Comparison of ENCODE assay signal across 8 cellular contexts in the genomic region with DNA sequence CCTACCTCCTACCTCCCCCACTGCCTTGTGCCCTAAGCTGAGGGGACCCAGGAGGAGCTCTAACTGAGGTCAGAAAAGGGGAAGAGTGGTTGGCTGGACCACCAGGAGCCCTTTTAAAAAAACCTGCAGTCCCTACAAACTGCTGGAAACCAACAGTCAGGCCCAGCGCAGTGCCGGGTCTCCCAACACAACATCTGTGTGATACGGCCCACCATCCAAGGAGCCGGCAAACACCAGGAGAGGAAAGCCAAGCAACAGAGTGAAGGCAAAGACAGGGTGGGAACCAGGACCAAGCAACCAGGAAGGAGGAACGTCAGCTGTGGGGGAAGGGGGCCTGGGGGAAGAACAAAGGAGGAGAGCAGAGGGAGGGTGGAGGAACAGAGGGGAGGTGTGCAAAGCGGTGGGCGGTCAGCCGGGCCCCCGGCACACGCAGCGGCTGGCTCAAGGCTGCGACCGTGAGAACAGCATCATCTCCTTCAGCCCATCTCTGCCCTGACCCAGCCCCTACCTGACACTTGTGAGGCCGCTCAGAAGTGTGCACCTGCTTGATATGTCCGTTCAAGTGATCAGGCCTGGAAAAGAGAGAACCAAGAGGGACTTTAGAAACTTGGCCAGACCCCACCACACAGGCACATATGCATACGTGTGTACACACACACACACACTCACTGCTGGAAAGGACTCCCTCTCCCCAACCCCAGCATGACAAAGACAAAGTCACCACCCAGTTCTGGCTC. TPM values are rescaled to one million over a fixed set of nuclear protein-coding genes. Genes with fewer than 3 reads are reported as not detected.
DNase-seq lines count a peak whose midpoint lies in the region; ATAC-seq and TF ChIP-seq lines count a peak whose summit lies in the region.

No MANE protein-coding gene starts in this region.

- peak overlapping the region; percentile 64 to 70; a peak in 3 of 4 replicates for H3K4me3 ChIP-seq in SK-N-SH (ENCODE audit: low read depth in 2 of 2, low read length in 1 of 2)
- no peak overlapping the region for H3K4me3 ChIP-seq in testis

- H3K27ac ChIP-seq in SK-N-SH (ENCODE audit: low read depth in 2 of 2, low read length in 1 of 2) = no peak overlapping the region; a peak in 1 of 4 replicates
- H3K27ac ChIP-seq in testis = no peak overlapping the region

- TF ChIP-seq CTCF in SK-N-SH (IDR thresholded peaks at IDR 0.05) = no peak
- no peak for TF ChIP-seq CTCF in testis (IDR thresholded peaks at IDR 0.05)

- no peak overlapping the region for H2AFZ ChIP-seq in SK-N-SH (ENCODE audit: low read depth)

- H3K9me2 ChIP-seq in SK-N-SH = no peaks in the 10 kb centered on the region

- peaks cover 63% of the 10 kb centered on the region for H3K4me1 Mint-ChIP-seq in activated CD4-positive, alpha-beta memory T cell treated with anti-CD3 and anti-CD28 coated beads for 36 hours (ENCODE audit: low read depth)
- H3K4me1 Mint-ChIP-seq in immature natural killer cell = peaks cover 64 to 77% of the 10 kb centered on the region in 2 donors
- peaks cover 78% of the 10 kb centered on the region for H3K4me1 Mint-ChIP-seq in stimulated activated naive CD8-positive, alpha-beta T cell treated with anti-CD3 and anti-CD28 coated beads, Interleukin-15, amount 100 ng/mL, for 72 hours

- peak overlapping the region; percentile 91 for H3K27ac Mint-ChIP-seq in activated CD4-positive, alpha-beta memory T cell treated with anti-CD3 and anti-CD28 coated beads for 36 hours
- peak overlapping the region; percentile 57 to 78 (median 74) for H3K27ac Mint-ChIP-seq in immature natural killer cell
- H3K27ac Mint-ChIP-seq in stimulated activated naive CD8-positive, alpha-beta T cell treated with anti-CD3 and anti-CD28 coated beads, Interleukin-15, amount 100 ng/mL, for 72 hours = peak overlapping the region; percentile 82 to 98

- no peak for TF ChIP-seq EP300 in SK-N-SH (IDR thresholded peaks at IDR 0.05; ENCODE audit: borderline replicate concordance in 1 of 2, low read depth in 1 of 2, low read length in 1 of 2)

- H4K20me1 ChIP-seq in SK-N-SH (ENCODE audit: insufficient read depth) = peaks cover 76% of the 10 kb centered on the region

- H3K9me3 ChIP-seq in SK-N-SH = no peaks in the 10 kb centered on the region
- no peaks in the 10 kb centered on the region for H3K9me3 ChIP-seq in testis

- H3K4me1 ChIP-seq in SK-N-SH (ENCODE audit: control insufficient read depth in 1 of 2, insufficient read depth in 2 of 2, low read depth in 1 of 2, low read length in 1 of 2) (peaks cover 19 to 61% of the 10 kb centered on the region in 2 experiments), testis (peaks cover 34% of the 10 kb centered on the region)

- H3K27me3 Mint-ChIP-seq in activated CD4-positive, alpha-beta memory T cell treated with anti-CD3 and anti-CD28 coated beads for 36 hours = no peaks in the 10 kb centered on the region
- H3K27me3 Mint-ChIP-seq in immature natural killer cell (ENCODE audit: low read depth in 3 of 3) = peaks cover 1 to 6% (median 5%) of the 10 kb centered on the region in 3 donors
- no peaks in the 10 kb centered on the region for H3K27me3 Mint-ChIP-seq in stimulated activated naive CD8-positive, alpha-beta T cell treated with anti-CD3 and anti-CD28 coated beads, Interleukin-15, amount 100 ng/mL, for 72 hours

- ATAC-seq in SK-N-SH treated with all-trans-retinoic acid at 6 μM for 48 hours = no peak
- no peak for ATAC-seq in stimulated activated naive CD8-positive, alpha-beta T cell treated with anti-CD3 and anti-CD28 coated beads, Interleukin-15, amount 100 ng/mL, for 72 hours

- H3K27me3 ChIP-seq in SK-N-SH (ENCODE audit: insufficient read depth) = no peaks in the 10 kb centered on the region
- no peaks in the 10 kb centered on the region for H3K27me3 ChIP-seq in testis

- 82% methylated on average over 13 of the region's 16 CpGs for WGBS in SK-N-SH (ENCODE audit: low lambda C conversion rate)
- 45 to 65% methylated on average over 16 of the region's 16 CpGs for WGBS in testis, 2 donors

- no peak for TF ChIP-seq POLR2A in testis (IDR thresholded peaks at IDR 0.05)

- H3F3A ChIP-seq in SK-N-SH (replicated peaks; ENCODE audit: insufficient read depth) = peaks cover 3% of the 10 kb centered on the region

- DNase-seq in SK-N-SH (no peak), immature natural killer cell (no peak), testis (no peak), SIG-M5 (lab: John Stamatoyannopoulos, UW) (no peak), inferior parietal cortex (ENCODE audit: extremely low spot score) (no peak)
- DNase-seq in activated CD4-positive, alpha-beta memory T cell treated with anti-CD3 and anti-CD28 coated beads for 36 hours = no peak
- DNase-seq in stimulated activated naive CD8-positive, alpha-beta T cell treated with anti-CD3 and anti-CD28 coated beads, Interleukin-15, amount 100 ng/mL, for 72 hours = no peak

- POLR2A ChIA-PET in SK-N-SH (lab: Yijun Ruan, JAX) = interaction anchor here (3.4 kb wide), 1 partner anchor 57 kb away, joined by 15 read pairs; the partner anchor contains the start of gene DRG1
- POLR2A ChIA-PET in activated CD4-positive, alpha-beta memory T cell treated with anti-CD3 and anti-CD28 coated beads for 36 hours (lab: Charles Lee) = interaction anchor here (1.0 to 2.0 kb wide), 2 partner anchors 9 to 52 kb away, joined by 3 to 8 read pairs; no protein-coding TSS in a partner anchor

- H3K9me3 Mint-ChIP-seq in activated CD4-positive, alpha-beta memory T cell treated with anti-CD3 and anti-CD28 coated beads for 36 hours = no peaks in the 10 kb centered on the region
- no peaks in the 10 kb centered on the region for H3K9me3 Mint-ChIP-seq in immature natural killer cell
- H3K9me3 Mint-ChIP-seq in stimulated activated naive CD8-positive, alpha-beta T cell treated with anti-CD3 and anti-CD28 coated beads, Interleukin-15, amount 100 ng/mL, for 72 hours = no peaks in the 10 kb centered on the region

- peaks cover 40 to 59% of the 10 kb centered on the region in 2 experiments for H3K36me3 ChIP-seq in SK-N-SH (replicated peaks in 1 of 2; ENCODE audit: control insufficient read depth in 1 of 2, insufficient read depth in 2 of 2, low read length in 1 of 2)
- no peaks in the 10 kb centered on the region for H3K36me3 ChIP-seq in testis (ENCODE audit: low read depth, missing control alignments)

- intact Hi-C loops in activated CD4-positive, alpha-beta memory T cell treated with anti-CD3 and anti-CD28 coated beads for 36 hours (cut with micrococcal nuclease) = loop anchor here (5.0 kb wide), 1 partner anchor 375 kb away; the partner anchor contains the start of genes MORC2 and TUG1
- intact Hi-C loops in testis (cut with DNase I; ENCODE audit: low total_unique reads) = no loop called here

- peaks cover 49% of the 10 kb centered on the region for H3K36me3 Mint-ChIP-seq in activated CD4-positive, alpha-beta memory T cell treated with anti-CD3 and anti-CD28 coated beads for 36 hours
- peaks cover 0 to 13% (median 3%) of the 10 kb centered on the region in 3 donors for H3K36me3 Mint-ChIP-seq in immature natural killer cell

- no peak overlapping the region for H3K9ac ChIP-seq in SK-N-SH

- peak overlapping the region; percentile 89 for H3K4me3 Mint-ChIP-seq in activated CD4-positive, alpha-beta memory T cell treated with anti-CD3 and anti-CD28 coated beads for 36 hours
- H3K4me3 Mint-ChIP-seq in immature natural killer cell = peak overlapping the region in 4 of 5 donors; percentile 3 to 88 (median 83)
- peak overlapping the region; percentile 83 to 98 for H3K4me3 Mint-ChIP-seq in stimulated activated naive CD8-positive, alpha-beta T cell treated with anti-CD3 and anti-CD28 coated beads, Interleukin-15, amount 100 ng/mL, for 72 hours

- peak overlapping the region; percentile 92 for H3K4me2 ChIP-seq in SK-N-SH

- no peak for TF ChIP-seq RAD21 in SK-N-SH (IDR thresholded peaks at IDR 0.05; ENCODE audit: low read length)

- H3K79me2 ChIP-seq in SK-N-SH (ENCODE audit: insufficient read depth) = peaks cover 69% of the 10 kb centered on the region

- CTCF ChIA-PET in SK-N-SH (lab: Yijun Ruan, JAX) = interaction anchor here (1.2 kb wide), 1 partner anchor 29 kb away, joined by 8 read pairs; no protein-coding TSS in a partner anchor
- CTCF ChIA-PET in activated CD4-positive, alpha-beta memory T cell treated with anti-CD3 and anti-CD28 coated beads for 36 hours (lab: Charles Lee) = interaction anchor here (1.9 kb wide), 1 partner anchor 29 kb away, joined by 5 read pairs; no protein-coding TSS in a partner anchor

TF ChIP-seq in SK-N-SH, 30 proteins besides CTCF, POLR2A, EP300 and RAD21 (continues in another document):
- TF ChIP-seq YY1 (IDR thresholded peaks at IDR 0.05; ENCODE audit: low read depth) (no peak), RCOR1 (IDR thresholded peaks at IDR 0.05; ENCODE audit: low read length) (no peak), FOXM1 (IDR thresholded peaks at IDR 0.05; ENCODE audit: low read depth) (no peak), GATA2 (CRISPR knock-in tag; IDR thresholded peaks at IDR 0.05) (no peak)

TF ChIP-seq in SK-N-SH treated with all-trans-retinoic acid at 6 μM for 48 hours, 23 proteins besides CTCF, POLR2A, EP300 and RAD21 (continues in another document):
- TF ChIP-seq ZFP30 (CRISPR knock-in tag; IDR thresholded peaks at IDR 0.05) = no peak
- no peak for TF ChIP-seq GLIS3 (CRISPR knock-in tag; IDR thresholded peaks at IDR 0.05)
- no peak for TF ChIP-seq OSR1 (CRISPR knock-in tag; IDR thresholded peaks at IDR 0.05)
- no peak for TF ChIP-seq ZC3H10 (CRISPR knock-in tag; IDR thresholded peaks at IDR 0.05)

RNA-seq across cellular contexts. Expression of gene PATZ1, which starts 3.6 kb away (rescaled TPM):
- polyA plus RNA-seq in SK-N-SH (2012; rRNA removed) (19.1 and 21.8 TPM in 2 replicates), immature natural killer cell (1 to 10 TPM; 4.5 to 9.1 (median 5.3) TPM), testis (ENCODE audit: insufficient read depth, low read depth, low replicate concordance) (23.2 TPM)
- polyA plus RNA-seq in SK-N-SH (2012; cell fraction: cytosol; rRNA removed) = 9.7 and 15.2 TPM in 2 replicates
- polyA plus RNA-seq in SK-N-SH (2012; cell fraction: nucleus; rRNA removed) = 25.7 and 27.0 TPM in 2 replicates
- 10 to 100 TPM; 19.8 to 20.0 TPM for total RNA-seq in activated CD4-positive, alpha-beta memory T cell treated with anti-CD3 and anti-CD28 coated beads for 36 hours
- total RNA-seq in testis = 10 to 100 TPM; 38.1 to 48.7 TPM

RNA-seq across cellular contexts. Expression of gene PIK3IP1, which starts 50.3 kb away (rescaled TPM):
- 8.6 and 11.3 TPM in 2 replicates for polyA plus RNA-seq in SK-N-SH (2012; rRNA removed)
- polyA plus RNA-seq in SK-N-SH (2012; cell fraction: cytosol; rRNA removed) = 6.6 and 8.7 TPM in 2 replicates
- 9.5 and 13.2 TPM in 2 replicates for polyA plus RNA-seq in SK-N-SH (2012; cell fraction: nucleus; rRNA removed)
- total RNA-seq in activated CD4-positive, alpha-beta memory T cell treated with anti-CD3 and anti-CD28 coated beads for 36 hours = 10 to 100 TPM; 18.8 to 19.1 TPM
- polyA plus RNA-seq in immature natural killer cell = 100 to 1,000 TPM in 1 of 3 donors, 10 to 100 TPM in 2; 88.2 to 136 (median 98.1) TPM
- total RNA-seq in testis = 10 to 100 TPM; 65.9 to 89.2 TPM
- polyA plus RNA-seq in testis (ENCODE audit: insufficient read depth, low read depth, low replicate concordance) = 42.4 TPM

RNA-seq across cellular contexts. Expression of gene DRG1, which starts 56.8 kb away (rescaled TPM):
- polyA plus RNA-seq in SK-N-SH (2012; rRNA removed) (56.3 and 63.8 TPM in 2 replicates), immature natural killer cell (100 to 1,000 TPM in 2 of 3 donors, 10 to 100 TPM in 1; 82.0 to 129 (median 105) TPM), testis (ENCODE audit: insufficient read depth, low read depth, low replicate concordance) (399 TPM)
- 63.6 and 66.2 TPM in 2 replicates for polyA plus RNA-seq in SK-N-SH (2012; cell fraction: cytosol; rRNA removed)
- 20.9 and 39.2 TPM in 2 replicates for polyA plus RNA-seq in SK-N-SH (2012; cell fraction: nucleus; rRNA removed)
- total RNA-seq in activated CD4-positive, alpha-beta memory T cell treated with anti-CD3 and anti-CD28 coated beads for 36 hours = 100 to 1,000 TPM in 1 of 2 experiments, 10 to 100 TPM in 1; 97.1 to 116 TPM
- total RNA-seq in testis = 100 to 1,000 TPM; 148 to 165 TPM

Comparison
In these comparisons a context has a peak if more than half of its experiments do, and no peak if none do; other contexts are left out.
1. H3K4me3 ChIP-seq: peak in SK-N-SH (2 of 2); none in testis (0 of 2).
2. Peak in every context shown above with its lines, with median percentiles within 50 percentile points of each other: H3K27ac Mint-ChIP-seq and H3K4me3 Mint-ChIP-seq.